Comparison of ENCODE assay signal across 8 cellular contexts in the genomic region with DNA sequence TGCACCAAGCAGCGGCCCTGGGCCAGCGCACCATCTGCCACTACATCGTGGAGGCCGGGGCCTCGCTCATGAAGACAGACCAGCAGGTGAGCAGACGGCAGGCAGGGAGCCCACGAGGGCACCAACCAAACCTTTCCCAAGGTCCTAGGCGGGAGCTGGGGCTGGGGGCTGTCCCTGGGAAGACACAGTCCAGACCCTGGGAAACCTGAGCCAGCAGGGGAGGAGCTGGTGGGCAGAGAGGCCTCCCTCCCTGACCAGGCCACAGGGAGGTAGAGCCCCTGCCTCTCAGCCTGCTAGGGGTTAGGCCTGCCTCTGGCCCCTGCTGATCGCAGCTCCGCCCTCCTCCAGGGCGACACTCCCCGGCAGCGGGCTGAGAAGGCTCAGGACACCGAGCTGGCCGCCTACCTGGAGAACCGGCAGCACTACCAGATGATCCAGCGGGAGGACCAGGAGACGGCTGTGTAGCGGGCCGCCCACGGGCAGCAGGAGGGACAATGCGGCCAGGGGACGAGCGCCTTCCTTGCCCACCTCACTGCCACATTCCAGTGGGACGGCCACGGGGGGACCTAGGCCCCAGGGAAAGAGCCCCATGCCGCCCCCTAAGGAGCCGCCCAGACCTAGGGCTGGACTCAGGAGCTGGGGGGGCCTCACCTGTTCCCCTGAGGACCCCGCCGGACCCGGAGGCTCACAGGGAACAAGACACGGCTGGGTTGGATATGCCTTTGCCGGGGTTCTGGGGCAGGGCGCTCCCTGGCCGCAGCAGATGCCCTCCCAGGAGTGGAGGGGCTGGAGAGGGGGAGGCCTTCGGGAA. TPM values are rescaled to one million over a fixed set of nuclear protein-coding genes. Genes with fewer than 3 reads are reported as not detected.
DNase-seq lines count a peak whose midpoint lies in the region; ATAC-seq, FAIRE-seq and TF ChIP-seq lines count a peak whose summit lies in the region.
"Not testable (repeated sequence)": the region's sequence is repeated elsewhere in the genome, so short reads cannot be mapped to it uniquely, and the experiment has no call there.

No MANE protein-coding gene starts in this region.

- not testable (repeated sequence) for H3K9me3 Mint-ChIP-seq in activated naive CD4-positive, alpha-beta T cell treated with anti-CD3 and anti-CD28 coated beads, Interleukin-2, amount 50 U/mL, for 72 hours

- H3K27me3 ChIP-seq in HUES6 (ENCODE audit: control insufficient read depth, insufficient read depth, low read length); ovary; thoracic aorta (replicated peaks; ENCODE audit: insufficient read depth): not testable (repeated sequence)
- peaks cover 0 to 42% (median 23%) of the 10 kb centered on the region in 4 donors for H3K27me3 ChIP-seq in esophagus muscularis mucosa

- FAIRE-seq in kidney (lab: Jason Lieb, UNC) = not testable (repeated sequence)

- not testable (repeated sequence) for H3K9me3 ChIP-seq in HUES6 (ENCODE audit: control insufficient read depth, insufficient read depth, low read depth, low read length); esophagus muscularis mucosa; kidney (ENCODE audit: control insufficient read depth in 1 of 2, low read length in 2 of 2); ovary; thoracic aorta

- peaks cover 21% of the 10 kb centered on the region for H3K4me1 ChIP-seq in HUES6 (ENCODE audit: control insufficient read depth, insufficient read depth, low read length)
- H3K4me1 ChIP-seq in esophagus muscularis mucosa = peaks cover 12 to 42% (median 35%) of the 10 kb centered on the region in 4 donors
- H3K4me1 ChIP-seq in kidney (ENCODE audit: control insufficient read depth in 1 of 2, insufficient read depth in 1 of 2, low read depth in 1 of 2, low read length in 2 of 2); ovary (ENCODE audit: insufficient read depth): not testable (repeated sequence)
- peaks cover 9 to 11% of the 10 kb centered on the region in 2 donors for H3K4me1 ChIP-seq in thoracic aorta (ENCODE audit: control insufficient read depth in 1 of 2, low read depth in 2 of 2)

- peak overlapping the region; percentile 57 for H3K9ac ChIP-seq in HUES6 (ENCODE audit: low read length)
- not testable (repeated sequence) for H3K9ac ChIP-seq in kidney (ENCODE audit: low read length in 2 of 2)

- WGBS in esophagus muscularis mucosa = 25% methylated on average over 4 of the region's 36 CpGs
- WGBS in ovary, 3 donors = 57 to 60% (median 58%) methylated on average over 28 to 36 of the region's 36 CpGs

- peaks cover 4 to 16% of the 10 kb centered on the region in 2 donors for H3K36me3 Mint-ChIP-seq in activated naive CD4-positive, alpha-beta T cell treated with anti-CD3 and anti-CD28 coated beads, Interleukin-2, amount 50 U/mL, for 72 hours

- H3K4me3 ChIP-seq in HUES6 (ENCODE audit: low read depth, low read length) (peak overlapping the region; percentile 81), esophagus muscularis mucosa (peak overlapping the region; percentile 63 to 74 (median 66)), ovary (peak overlapping the region; percentile 73), thoracic aorta (peak overlapping the region; percentile 93)
- not testable (repeated sequence) for H3K4me3 ChIP-seq in kidney (ENCODE audit: low read length in 2 of 2)

- not testable (repeated sequence) for ATAC-seq in activated naive CD4-positive, alpha-beta T cell treated with anti-CD3 and anti-CD28 coated beads, Interleukin-2, amount 50 U/mL, for 72 hours; thoracic aorta (ENCODE audit: insufficient number of reproducible peaks, low FRiP score, low read depth)

- H3K36me3 ChIP-seq in HUES6 (ENCODE audit: control insufficient read depth, insufficient read depth, low read length) = peaks cover 42% of the 10 kb centered on the region
- H3K36me3 ChIP-seq in esophagus muscularis mucosa = peaks cover 23 to 39% (median 37%) of the 10 kb centered on the region in 4 donors
- H3K36me3 ChIP-seq in kidney (ENCODE audit: control insufficient read depth in 1 of 2, insufficient read depth in 2 of 2, low read length in 2 of 2) = peaks cover 6 to 11% of the 10 kb centered on the region in 2 donors
- not testable (repeated sequence) for H3K36me3 ChIP-seq in ovary
- H3K36me3 ChIP-seq in thoracic aorta = peaks cover 20% of the 10 kb centered on the region

- H3K27ac Mint-ChIP-seq in activated naive CD4-positive, alpha-beta T cell treated with anti-CD3 and anti-CD28 coated beads, Interleukin-2, amount 50 U/mL, for 72 hours = peak overlapping the region; percentile 29 to 72

- not testable (repeated sequence) for TF ChIP-seq POLR2A in esophagus muscularis mucosa (IDR thresholded peaks at IDR 0.05; ENCODE audit: low read depth); ovary (IDR thresholded peaks at IDR 0.05)

- H3K27ac ChIP-seq in HUES6 (ENCODE audit: low read depth, low read length); kidney (ENCODE audit: low read depth in 2 of 2, low read length in 2 of 2): not testable (repeated sequence)
- H3K27ac ChIP-seq in esophagus muscularis mucosa (replicated peaks in 1 of 4) (peak overlapping the region; percentile 57 to 80 (median 76)), ovary (peak overlapping the region; percentile 88 to 98), thoracic aorta (peak overlapping the region in 1 of 2 donors; percentile 8)

- intact Hi-C loops in esophagus muscularis mucosa (cut with DNase I) = not testable (repeated sequence)
- intact Hi-C loops in kidney (cut with DNase I) = loop anchor here (10.0 kb wide), 1 partner anchor 155 kb away; no protein-coding TSS in a partner anchor
- intact Hi-C loops in ovary (cut with DNase I) = loop anchor here in 3 of 4 donors (10.0 kb wide), 2 partner anchors 165 to 235 kb away; a partner anchor contains a TSS

- not testable (repeated sequence) for TF ChIP-seq EP300 in esophagus muscularis mucosa (IDR thresholded peaks at IDR 0.05); ovary (IDR thresholded peaks at IDR 0.05)

- not testable (repeated sequence) for TF ChIP-seq CTCF in esophagus muscularis mucosa (IDR thresholded peaks at IDR 0.05); kidney (IDR thresholded peaks at IDR 0.05; ENCODE audit: borderline replicate concordance, extremely low read depth, insufficient read depth); ovary (IDR thresholded peaks at IDR 0.05); thoracic aorta (IDR thresholded peaks at IDR 0.05)

- DNase-seq in COLO668 (lab: John Stamatoyannopoulos, UW; ENCODE audit: unreplicated experiment) = peak; percentile 70
- DNase-seq in SHP77 treated with DMSO at 0.1 percent for 48 hours (lab: John Stamatoyannopoulos, UW) = peak; percentile 21
- not testable (repeated sequence) for DNase-seq in activated naive CD4-positive, alpha-beta T cell treated with anti-CD3 and anti-CD28 coated beads, Interleukin-2, amount 50 U/mL, for 72 hours (ENCODE audit: low spot score in 2 of 2); thoracic aorta (ENCODE audit: low spot score)
- DNase-seq in esophagus muscularis mucosa (ENCODE audit: extremely low spot score) = peak; percentile 86
- DNase-seq in kidney = peak; percentile 80
- DNase-seq in ovary = peak in 4 of 5 donors; percentile 53 to 63 (median 54)

RNA-seq across cellular contexts. Expression of a gene that starts 1.8 kb away (rescaled TPM):
- total RNA-seq in activated naive CD4-positive, alpha-beta T cell treated with anti-CD3 and anti-CD28 coated beads, Interleukin-2, amount 50 U/mL, for 72 hours = 10 to 100 TPM in 1 of 2 donors, 1 to 10 TPM in 1; 5.8 to 14.8 TPM
- total RNA-seq in esophagus muscularis mucosa (10 to 100 TPM in 3 of 4 donors, 1 to 10 TPM in 1; 1.2 to 12.8 (median 11.8) TPM), kidney (38.3 TPM), ovary (100 to 1,000 TPM; 282 to 634 (median 411) TPM), thoracic aorta (10 to 100 TPM; 13.5 to 21.0 TPM)
- polyA plus RNA-seq in kidney (ENCODE audit: insufficient read depth, low read depth, low replicate concordance) (26.3 TPM), ovary (100 to 1,000 TPM; 211 to 509 TPM)

RNA-seq across cellular contexts. Expression of a gene that starts 11.9 kb away (rescaled TPM):
- total RNA-seq in activated naive CD4-positive, alpha-beta T cell treated with anti-CD3 and anti-CD28 coated beads, Interleukin-2, amount 50 U/mL, for 72 hours = under 1 TPM in 1 of 2 donors, not detected in 1; 0.64 TPM
- 1 to 10 TPM in 2 of 4 donors, under 1 TPM in 2; 0.34 to 1.5 (median 1.0) TPM for total RNA-seq in esophagus muscularis mucosa
- 0.16 TPM for total RNA-seq in kidney
- not detected for polyA plus RNA-seq in kidney (ENCODE audit: insufficient read depth, low read depth, low replicate concordance)
- under 1 TPM in 5 of 7 donors, not detected in 2; 0.18 to 0.42 (median 0.23) TPM for total RNA-seq in ovary
- polyA plus RNA-seq in ovary = under 1 TPM in 1 of 2 donors, not detected in 1; 0.16 TPM
- total RNA-seq in thoracic aorta = 1 to 10 TPM in 1 of 2 donors, not detected in 1; 1.8 TPM

RNA-seq across cellular contexts. Expression of a gene that starts 32.4 kb away (rescaled TPM):
- 100 to 1,000 TPM in 1 of 2 donors, 10 to 100 TPM in 1; 88.0 to 108 TPM for total RNA-seq in activated naive CD4-positive, alpha-beta T cell treated with anti-CD3 and anti-CD28 coated beads, Interleukin-2, amount 50 U/mL, for 72 hours
- 10 to 100 TPM; 39.4 to 85.8 (median 55.4) TPM for total RNA-seq in esophagus muscularis mucosa
- total RNA-seq in kidney = 50.6 TPM
- polyA plus RNA-seq in kidney (ENCODE audit: insufficient read depth, low read depth, low replicate concordance) = 48.5 TPM
- total RNA-seq in ovary = 10 to 100 TPM; 18.8 to 46.0 (median 29.4) TPM
- polyA plus RNA-seq in ovary = 10 to 100 TPM in 1 of 2 donors, 1 to 10 TPM in 1; 8.9 to 26.1 TPM
- total RNA-seq in thoracic aorta = 10 to 100 TPM; 40.6 to 68.2 TPM
